ENCODE assay signal across 24 cellular contexts in genomic region chr14:65997350-65997749, GRCh38.
"Had no signal": no experiment of that assay in that cellular context is flagged by ENCODE, and none has a peak within 500 bp of the region (broad histone marks: within the 10 kb centered on the region; RNA-seq: fewer than 3 reads in every experiment).

No MANE protein-coding gene starts in this region.

- FAIRE-seq: islet of Langerhans, kidney had no signal

- H3K27me3 ChIP-seq: left lung, ovary, right atrium auricular region, right lobe of liver, tibial nerve, uterus had no signal

- H3K4me3 ChIP-seq: left lung, lower lobe of right lung, ovary, right atrium auricular region, right lobe of liver, smooth muscle cell, tibial nerve, uterus had no signal

- DNase-seq: hypothalamus; immature natural killer cell; kidney; left colon; left lung; lower lobe of right lung; mesendoderm; naive thymus-derived CD4-positive, alpha-beta T cell; ovary; right lobe of liver; stimulated activated CD4-positive, alpha-beta T cell treated with anti-CD3 and anti-CD28 coated beads, Interleukin-1b, Interleukin-23, amount 100 ng/mL, for 48 hours; stimulated activated CD4-positive, alpha-beta T cell treated with anti-CD3 and anti-CD28 coated beads, Interleukin-2, amount 100 ng/mL, for 48 hours; stimulated activated CD4-positive, alpha-beta T cell treated with anti-CD3 and anti-CD28 coated beads, Interleukin-4, amount 100 ng/mL, for 4 hours; stimulated activated CD8-positive, alpha-beta memory T cell treated with anti-CD3 and anti-CD28 coated beads, Interleukin-4, amount 100 ng/mL, for 48 hours; stimulated activated naive CD4-positive, alpha-beta T cell treated with Interleukin-2 at 50 U/mL for 16 hours; stimulated activated naive CD8-positive, alpha-beta T cell treated with anti-CD3 and anti-CD28 coated beads, Interleukin-15, amount 100 ng/mL, for 72 hours; substantia nigra; uterus had no signal

- ATAC-seq: left colon; left lung; lower lobe of right lung; naive thymus-derived CD4-positive, alpha-beta T cell; natural killer cell treated with Interleukin-12 subunit alpha and Interleukin-12 subunit beta and Interleukin-15 and Interleukin-18, amount 100 ng/mL, for 72 hours; right lobe of liver; stimulated activated memory B cell treated with anti-CD40 and anti-IgM and Interleukin-4, amounts not matched to agents 10 μg/mL and 1 μg/mL and 100 μg/mL, for 72 hours; stimulated activated naive CD8-positive, alpha-beta T cell treated with anti-CD3 and anti-CD28 coated beads, Interleukin-15, amount 100 ng/mL, for 72 hours had no signal

- H3K36me3 ChIP-seq: left lung, lower lobe of right lung, ovary, right atrium auricular region, right lobe of liver, tibial nerve, uterus had no signal
